In genomic region chr14:104675447-104675846, GRCh38 we compare ENCODE assay signal across 22 cellular contexts. TPM values are rescaled to one million over a fixed set of nuclear protein-coding genes. Genes with fewer than 3 reads are reported as not detected.
DNase-seq lines count a peak whose midpoint lies in the region; ATAC-seq and TF ChIP-seq lines count a peak whose summit lies in the region.
"Had no signal": no experiment of that assay in that cellular context is flagged by ENCODE, and none has a peak within 500 bp of the region (broad histone marks: within the 10 kb centered on the region; RNA-seq: fewer than 3 reads in every experiment).

No MANE protein-coding gene starts in this region.

- peaks cover 13 to 17% of the 10 kb centered on the region in 2 donors for H3K27me3 Mint-ChIP-seq in natural killer cell treated with Interleukin-12 subunit alpha and Interleukin-12 subunit beta and Interleukin-15 and Interleukin-18, amount 100 ng/mL, for 72 hours
- H3K27me3 Mint-ChIP-seq in natural killer cell (ENCODE audit: low read depth in 2 of 2) (peaks cover 22 to 36% of the 10 kb centered on the region in 2 donors), neural crest cell (ENCODE audit: low read depth) (peaks cover 2% of the 10 kb centered on the region)
- H3K27me3 Mint-ChIP-seq: IgD-negative memory B cell had no signal

- intact Hi-C loops in natural killer cell (cut with micrococcal nuclease) (no loop called here), IMR-90 (cut with micrococcal nuclease) (no loop called here), esophagus squamous epithelium (cut with DNase I) (no loop called here), posterior vena cava (cut with DNase I) (no loop called here)

- no peak overlapping the region for H3K23ac ChIP-seq in IMR-90 (ENCODE audit: low read depth, low read length)

- CTCF ChIA-PET in IMR-90 (lab: Yijun Ruan, JAX) = no interaction called here

- no peak overlapping the region for H3K4me2 ChIP-seq in IMR-90 (ENCODE audit: low read depth, low read length)
- H3K4me2 ChIP-seq: KMS-11, PC-9 had no signal

- no peaks in the 10 kb centered on the region; the same call in 1 of the 2 replicates for H3K9me3 ChIP-seq in IMR-90 (ENCODE audit: control insufficient read depth, insufficient read depth, low read length)
- no peaks in the 10 kb centered on the region for H3K9me3 ChIP-seq in esophagus squamous epithelium
- H3K9me3 ChIP-seq: SJSA1 had no signal

- no peak overlapping the region for H3K14ac ChIP-seq in IMR-90 (replicated peaks; ENCODE audit: low read depth, low read length)

- no peak overlapping the region for H2BK5ac ChIP-seq in IMR-90 (ENCODE audit: low read depth, low read length, poor library complexity, severe bottlenecking)

- no peak overlapping the region for H3K56ac ChIP-seq in IMR-90 (ENCODE audit: extremely low read depth, insufficient read depth, low read length)

- no peak overlapping the region for H3K9ac ChIP-seq in IMR-90 (ENCODE audit: low read depth, low read length)
- H3K9ac ChIP-seq: KMS-11 had no signal

- no peaks in the 10 kb centered on the region for H3K9me3 Mint-ChIP-seq in natural killer cell treated with Interleukin-12 subunit alpha and Interleukin-12 subunit beta and Interleukin-15 and Interleukin-18, amount 100 ng/mL, for 72 hours
- H3K9me3 Mint-ChIP-seq in natural killer cell (no peaks in the 10 kb centered on the region), neural crest cell (peaks cover 3% of the 10 kb centered on the region)
- H3K9me3 Mint-ChIP-seq: CD4-positive, alpha-beta memory T cell had no signal

- peaks cover 6 to 7% of the 10 kb centered on the region in 2 donors for H3K4me1 Mint-ChIP-seq in natural killer cell treated with Interleukin-12 subunit alpha and Interleukin-12 subunit beta and Interleukin-15 and Interleukin-18, amount 100 ng/mL, for 72 hours (ENCODE audit: low read depth in 2 of 2)
- H3K4me1 Mint-ChIP-seq in natural killer cell (peaks cover 6 to 28% of the 10 kb centered on the region in 2 donors), neural crest cell (peaks cover 39% of the 10 kb centered on the region)

- H3K36me3 Mint-ChIP-seq in natural killer cell treated with Interleukin-12 subunit alpha and Interleukin-12 subunit beta and Interleukin-15 and Interleukin-18, amount 100 ng/mL, for 72 hours = no peaks in the 10 kb centered on the region
- H3K36me3 Mint-ChIP-seq in natural killer cell = no peaks in the 10 kb centered on the region
- H3K36me3 Mint-ChIP-seq in neural crest cell (ENCODE audit: low read depth) = no peaks in the 10 kb centered on the region
- H3K36me3 Mint-ChIP-seq: CD4-positive, alpha-beta memory T cell; IgD-negative memory B cell had no signal

- no peak overlapping the region for H2BK15ac ChIP-seq in IMR-90 (ENCODE audit: low read depth, low read length)

- H3K4me3 Mint-ChIP-seq in natural killer cell treated with Interleukin-12 subunit alpha and Interleukin-12 subunit beta and Interleukin-15 and Interleukin-18, amount 100 ng/mL, for 72 hours = peak overlapping the region; percentile 15
- no peak overlapping the region for H3K4me3 Mint-ChIP-seq in natural killer cell
- no peak overlapping the region for H3K4me3 Mint-ChIP-seq in neural crest cell
- H3K4me3 Mint-ChIP-seq: IgD-negative memory B cell had no signal

- H3K4ac ChIP-seq in IMR-90 (ENCODE audit: low read depth, low read length) = no peak overlapping the region

- TF ChIP-seq RAD21 in IMR-90 (IDR thresholded peaks at IDR 0.05; ENCODE audit: low read length) = no peak

- no peaks in the 10 kb centered on the region for H3K36me3 ChIP-seq in IMR-90 (ENCODE audit: control insufficient read depth, insufficient read depth, low read length)
- H3K36me3 ChIP-seq in esophagus squamous epithelium = no peaks in the 10 kb centered on the region
- H3K36me3 ChIP-seq: BLaER1 treated with 17β-estradiol and CSF1 and Interleukin-3, amounts not matched to agents 10 nM and 100 nM; SJSA1 had no signal

- no peak for DNase-seq in natural killer cell treated with Interleukin-12 subunit alpha and Interleukin-12 subunit beta and Interleukin-15 and Interleukin-18, amount 100 ng/mL, for 72 hours (ENCODE audit: low spot score)
- DNase-seq in natural killer cell = no peak
- no peak for DNase-seq in IMR-90
- no peak for DNase-seq in neural crest cell (ENCODE audit: low read depth, low spot score)
- DNase-seq in SHP77 treated with DMSO at 0.1 percent for 48 hours (lab: John Stamatoyannopoulos, UW) = no peak
- DNase-seq in esophagus squamous epithelium (lab: John Stamatoyannopoulos, UW) = no peak
- no peak for DNase-seq in posterior vena cava (ENCODE audit: low spot score)
- DNase-seq: CD4-positive, alpha-beta memory T cell; COR-L47; GOT3; HCEC 1CT; MM.1S; NCI-H2029; NCI-H446 treated with DMSO at 0.1 percent for 48 hours; NCI-H526; NK-92 treated with Interleukin-12 subunit alpha and Interleukin-12 subunit beta, amount 100 ng/mL, for 24 hours; PC-9 had no signal

- H2AFZ ChIP-seq in IMR-90 (replicated peaks; ENCODE audit: low read length, poor library complexity) = peak overlapping the region; percentile 41
- H2AFZ ChIP-seq: PC-9 had no signal

- in situ Hi-C loops in IMR-90 (cut with MboI; ENCODE audit: low sequenced_read_pairs) = no loop called here

- H2AK5ac ChIP-seq in IMR-90 (ENCODE audit: low read depth, low read length) = no peak overlapping the region

- 80 to 100% methylated on average over 2 of the region's 2 CpGs for WGBS in IMR-90 (ENCODE audit: extremely low coverage in 2 of 2, insufficient read length in 1 of 2), 2 experiments
- WGBS in esophagus squamous epithelium, 2 donors = 89 to 91% methylated on average over 2 of the region's 2 CpGs

- H4K20me1 ChIP-seq in IMR-90 (ENCODE audit: insufficient read depth, low read length) = no peaks in the 10 kb centered on the region
- H4K20me1 ChIP-seq: BLaER1 treated with 17β-estradiol and CSF1 and Interleukin-3, amounts not matched to agents 10 nM and 100 nM had no signal

- no peak overlapping the region for H2BK120ac ChIP-seq in IMR-90 (ENCODE audit: low read depth, low read length)

- H4K8ac ChIP-seq in IMR-90 (ENCODE audit: low read depth in 2 of 2, low read length in 2 of 2) = no peak overlapping the region

- no peak overlapping the region for H4K91ac ChIP-seq in IMR-90 (ENCODE audit: insufficient read depth, low read depth, low read length)

- H2BK20ac ChIP-seq in IMR-90 (ENCODE audit: low read depth, low read length) = no peak overlapping the region

- ATAC-seq in natural killer cell treated with Interleukin-12 subunit alpha and Interleukin-12 subunit beta and Interleukin-15 and Interleukin-18, amount 100 ng/mL, for 72 hours = no peak
- ATAC-seq in natural killer cell (no peak), IMR-90 (ENCODE audit: low read depth) (no peak)
- ATAC-seq: Right ventricle myocardium inferior had no signal

- H3K27ac Mint-ChIP-seq in natural killer cell treated with Interleukin-12 subunit alpha and Interleukin-12 subunit beta and Interleukin-15 and Interleukin-18, amount 100 ng/mL, for 72 hours = no peak overlapping the region
- H3K27ac Mint-ChIP-seq in natural killer cell (peak overlapping the region in 1 of 2 donors; percentile 59), neural crest cell (ENCODE audit: unreplicated experiment) (peak overlapping the region; percentile 19)
- H3K27ac Mint-ChIP-seq: IgD-negative memory B cell had no signal

- TF ChIP-seq CTCF in natural killer cell (IDR thresholded peaks at IDR 0.05) (no peak), IMR-90 (conservative IDR thresholded peaks at IDR 0.05; ENCODE audit: low read depth, low read length) (no peak), neural crest cell (conservative IDR thresholded peaks at IDR 0.05) (no peak), esophagus squamous epithelium (IDR thresholded peaks at IDR 0.05) (no peak)

- no peak overlapping the region for H3K18ac ChIP-seq in IMR-90 (ENCODE audit: low read depth, low read length)

- dilution Hi-C loops in IMR-90 (cut with HindIII; ENCODE audit: low sequenced_read_pairs, unreplicated experiment) = no loop called here

- no peak overlapping the region for H2AK9ac ChIP-seq in IMR-90 (replicated peaks; ENCODE audit: low read depth, low read length, poor library complexity)

- H3K27me3 ChIP-seq in IMR-90 (ENCODE audit: control insufficient read depth, insufficient read depth, low read length) = no peaks in the 10 kb centered on the region
- no peaks in the 10 kb centered on the region for H3K27me3 ChIP-seq in esophagus squamous epithelium
- H3K27me3 ChIP-seq: BLaER1 treated with 17β-estradiol and CSF1 and Interleukin-3, amounts not matched to agents 10 nM and 100 nM; SJSA1 had no signal

- BruUV-seq in IMR-90 (replicated peaks; lab: Mats Ljungman, UMichigan) = no TSS peak

- peaks cover 7% of the 10 kb centered on the region; the same call in 1 of the 2 replicates for H3K9me1 ChIP-seq in IMR-90 (ENCODE audit: insufficient read depth, low read length)

- POLR2A ChIA-PET in IMR-90 (lab: Charles Lee; ENCODE audit: unreplicated experiment) = no interaction called here

- peaks cover 24% of the 10 kb centered on the region for H3K4me1 ChIP-seq in IMR-90 (ENCODE audit: control insufficient read depth, insufficient read depth, low read length)
- peaks cover 32 to 40% (median 32%) of the 10 kb centered on the region in 3 donors for H3K4me1 ChIP-seq in esophagus squamous epithelium

- H3K4me3 ChIP-seq in IMR-90 (ENCODE audit: insufficient read depth, low read depth, low read length) = no peak overlapping the region
- no peak overlapping the region for H3K4me3 ChIP-seq in esophagus squamous epithelium
- H3K4me3 ChIP-seq: BLaER1 treated with 17β-estradiol and CSF1 and Interleukin-3, amounts not matched to agents 10 nM and 100 nM; PC-9; SJSA1 had no signal

- H4K5ac ChIP-seq in IMR-90 (ENCODE audit: low read depth, low read length) = no peak overlapping the region

- TF ChIP-seq POLR2A in IMR-90 (IDR thresholded peaks at IDR 0.05; ENCODE audit: low read depth, low read length) (no peak), esophagus squamous epithelium (IDR thresholded peaks at IDR 0.05) (no peak)

- H3K27ac ChIP-seq in IMR-90 (ENCODE audit: insufficient read depth, low read length) (no peak overlapping the region), esophagus squamous epithelium (no peak overlapping the region)
- H3K27ac ChIP-seq: KMS-11, PC-9, SJSA1 had no signal

- H3K79me1 ChIP-seq in IMR-90 (ENCODE audit: low read depth in 1 of 2, low read length in 2 of 2) = peaks cover 0 to 17% of the 10 kb centered on the region in 2 experiments; a peak in 2 of 4 replicates

RNA-seq across cellular contexts. Expression of gene INF2, which starts 14.0 kb away (rescaled TPM):
- 10 to 100 TPM; 19.2 to 44.9 TPM for total RNA-seq in natural killer cell treated with Interleukin-12 subunit alpha and Interleukin-12 subunit beta and Interleukin-15 and Interleukin-18, amount 100 ng/mL, for 72 hours
- total RNA-seq in natural killer cell (10 to 100 TPM; 12.7 to 21.9 (median 15.3) TPM), IMR-90 (2012; rRNA removed) (16.8 and 20.0 TPM in 2 replicates), neural crest cell (60.6 and 61.7 TPM in 2 replicates), esophagus squamous epithelium (10 to 100 TPM; 36.7 to 43.6 (median 37.8) TPM), posterior vena cava (10 to 100 TPM; 70.5 to 78.7 TPM)
- polyA plus RNA-seq in IMR-90 (2012; rRNA removed) = 62.1 and 76.2 TPM in 2 replicates
- polyA plus RNA-seq in IMR-90 (2012; cell fraction: cytosol; rRNA removed) = 39.3 and 68.1 TPM in 2 replicates
- 179 and 366 TPM in 2 replicates for polyA plus RNA-seq in IMR-90 (2012; cell fraction: nucleus; rRNA removed; ENCODE audit: low replicate concordance)

RNA-seq across cellular contexts. Expression of gene ADSS1, which starts 48.6 kb away (rescaled TPM):
- under 1 TPM; 0.50 to 0.61 TPM for total RNA-seq in natural killer cell treated with Interleukin-12 subunit alpha and Interleukin-12 subunit beta and Interleukin-15 and Interleukin-18, amount 100 ng/mL, for 72 hours
- total RNA-seq in natural killer cell = 1 to 10 TPM; 2.1 to 2.7 (median 2.5) TPM
- 1.8 and 2.5 TPM in 2 replicates for total RNA-seq in IMR-90 (2012; rRNA removed)
- polyA plus RNA-seq in IMR-90 (2012; rRNA removed) = 3.9 and 5.2 TPM in 2 replicates
- 5.9 and 6.5 TPM in 2 replicates for polyA plus RNA-seq in IMR-90 (2012; cell fraction: cytosol; rRNA removed)
- polyA plus RNA-seq in IMR-90 (2012; cell fraction: nucleus; rRNA removed; ENCODE audit: low replicate concordance) = 28.6 and 32.1 TPM in 2 replicates
- total RNA-seq in neural crest cell = 4.4 and 5.0 TPM in 2 replicates
- total RNA-seq in esophagus squamous epithelium = 10 to 100 TPM in 2 of 4 donors, 1 to 10 TPM in 2; 3.4 to 11.4 (median 8.4) TPM
- total RNA-seq in posterior vena cava = 10 to 100 TPM in 1 of 2 donors, 1 to 10 TPM in 1; 8.2 to 10.2 TPM
- polyA plus RNA-seq: IgD-negative memory B cell had no signal
